In genomic region chr1:205518616-205519540, GRCh38 we compare ENCODE assay signal across 13 cellular contexts. TPM values are rescaled to one million over a fixed set of nuclear protein-coding genes. Genes with fewer than 3 reads are reported as not detected.
A peak's percentile ranks its signal among the peaks of the same experiment; 100 is the strongest.
DNase-seq lines count a peak whose midpoint lies in the region; ATAC-seq, FAIRE-seq and TF ChIP-seq lines count a peak whose summit lies in the region.
"Had no signal": no experiment of that assay in that cellular context is flagged by ENCODE, and none has a peak within 500 bp of the region (broad histone marks: within the 10 kb centered on the region; RNA-seq: fewer than 3 reads in every experiment).

No MANE protein-coding gene starts in this region.

- no peak for FAIRE-seq in pancreas (lab: Jason Lieb, UNC)

- TF ChIP-seq CTCF in left ventricle myocardium inferior (IDR thresholded peaks at IDR 0.05; ENCODE audit: borderline replicate concordance) (no peak), pancreas (IDR thresholded peaks at IDR 0.05) (no peak), ovary (IDR thresholded peaks at IDR 0.05) (no peak)

- H3K4me1 ChIP-seq in left ventricle myocardium inferior (peaks cover 100% of the 10 kb centered on the region), pancreas (no peaks in the 10 kb centered on the region), ovary (ENCODE audit: insufficient read depth) (peaks cover 13% of the 10 kb centered on the region)

- TF ChIP-seq EP300 in ovary (IDR thresholded peaks at IDR 0.05), result no peak

- no peaks in the 10 kb centered on the region for H3K9me3 ChIP-seq in left ventricle myocardium inferior (replicated peaks)
- no peaks in the 10 kb centered on the region for H3K9me3 ChIP-seq in pancreas
- H3K9me3 ChIP-seq in ovary, result no peaks in the 10 kb centered on the region

- DNase-seq in H4 (ENCODE audit: low spot score) (peak; percentile 29), NCI-H2171 (lab: John Stamatoyannopoulos, UW) (peak; percentile 34), left ventricle myocardium inferior (no peak), pancreas (peak in 3 of 6 donors; percentile 22 to 67 (median 50)), ovary (no peak), SW480 (ENCODE audit: low spot score) (no peak), NCI-H226 (no peak), activated T-cell treated with anti-CD3 and anti-CD28 coated beads for 4 hours (no peak)
- DNase-seq: CD4-positive, CD25-positive, alpha-beta regulatory T cell; GDM1; NCI-H1930 had no signal

- H3K4me3 ChIP-seq in left ventricle myocardium inferior, result no peak overlapping the region
- H3K4me3 ChIP-seq in pancreas, result no peak overlapping the region
- H3K4me3 ChIP-seq in ovary, result no peak overlapping the region
- H3K4me3 ChIP-seq: cardiac muscle cell had no signal

- 50 to 55% methylated on average over 9 of the region's 9 CpGs for WGBS in pancreas, 2 donors
- 75 to 82% (median 80%) methylated on average over 9 of the region's 9 CpGs for WGBS in ovary, 3 donors

- H3K27me3 ChIP-seq in left ventricle myocardium inferior (ENCODE audit: low read depth) (no peaks in the 10 kb centered on the region), pancreas (no peaks in the 10 kb centered on the region), ovary (no peaks in the 10 kb centered on the region)
- H3K27me3 ChIP-seq: cardiac muscle cell had no signal

- ATAC-seq in pancreas, result peak; percentile 25 to 83 (median 51)
- ATAC-seq: esophagus mucosa had no signal

- peak overlapping the region; percentile 94 for H3K27ac ChIP-seq in left ventricle myocardium inferior (replicated peaks)
- no peak overlapping the region for H3K27ac ChIP-seq in pancreas
- no peak overlapping the region for H3K27ac ChIP-seq in ovary
- H3K27ac ChIP-seq: cardiac muscle cell had no signal

- H3K36me3 ChIP-seq in left ventricle myocardium inferior (peaks cover 10% of the 10 kb centered on the region), pancreas (no peaks in the 10 kb centered on the region), ovary (no peaks in the 10 kb centered on the region)
- H3K36me3 ChIP-seq: cardiac muscle cell had no signal

- intact Hi-C loops in left ventricle myocardium inferior (cut with micrococcal nuclease), result no loop called here
- intact Hi-C loops in pancreas (cut with DNase I), result no loop called here
- intact Hi-C loops in ovary (cut with DNase I), result no loop called here

- no peak for TF ChIP-seq POLR2A in ovary (IDR thresholded peaks at IDR 0.05)

RNA-seq across cellular contexts. Expression of gene CDK18, which starts 14.4 kb away (rescaled TPM):
- total RNA-seq in H4 (2014; rRNA removed; shearing (Covaris generic)), result 0.72 and 4.4 TPM in 2 replicates
- total RNA-seq in left ventricle myocardium inferior, result 179 TPM
- total RNA-seq in pancreas, result 10 to 100 TPM in 5 of 6 donors, 1 to 10 TPM in 1; 7.7 to 31.0 (median 12.8) TPM
- polyA plus RNA-seq in pancreas, result 10 to 100 TPM; 18.2 to 35.4 TPM
- total RNA-seq in ovary, result 10 to 100 TPM; 11.0 to 31.5 (median 19.6) TPM
- 10 to 100 TPM in 1 of 2 donors, 1 to 10 TPM in 1; 6.3 to 13.3 TPM for polyA plus RNA-seq in ovary
- polyA plus RNA-seq: CD4-positive, CD25-positive, alpha-beta regulatory T cell had no signal

Comparison
In these comparisons a context has a peak if more than half of its experiments do, and no peak if none do; other contexts are left out.
1. DNase-seq: peak in H4 (single experiment) and NCI-H2171 (single experiment); none in left ventricle myocardium inferior (single experiment), ovary (0 of 5), SW480 (single experiment), NCI-H226 (single experiment) and activated T-cell treated with anti-CD3 and anti-CD28 coated beads for 4 hours (single experiment).